Comparison of ENCODE assay signal across 1 cellular context in the genomic region with DNA sequence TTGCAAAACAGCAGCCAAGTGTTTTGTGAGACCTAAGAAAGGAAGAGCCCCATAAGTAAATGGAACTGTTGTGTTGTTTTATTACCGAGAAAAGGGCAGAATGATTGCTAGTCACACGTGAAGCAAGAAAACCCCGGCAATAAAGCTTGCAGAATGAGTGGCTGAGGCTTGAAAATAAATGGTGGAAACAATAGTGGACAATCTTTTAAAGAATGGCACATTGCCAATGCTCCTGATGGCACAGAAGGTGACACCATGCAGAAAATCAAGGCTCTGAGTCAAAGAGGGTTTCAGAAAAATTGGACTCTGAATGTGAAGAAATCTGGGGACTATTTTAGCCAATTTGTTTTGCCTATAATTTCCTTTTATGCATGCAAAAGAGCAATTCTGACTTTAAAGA.
TF ChIP-seq lines count a peak whose summit lies in the region.

No MANE protein-coding gene starts in this region.

TF ChIP-seq in GM23338, 12 proteins besides CTCF, POLR2A, EP300 and RAD21 (continued from another document):
- TF ChIP-seq, protein P1, sequence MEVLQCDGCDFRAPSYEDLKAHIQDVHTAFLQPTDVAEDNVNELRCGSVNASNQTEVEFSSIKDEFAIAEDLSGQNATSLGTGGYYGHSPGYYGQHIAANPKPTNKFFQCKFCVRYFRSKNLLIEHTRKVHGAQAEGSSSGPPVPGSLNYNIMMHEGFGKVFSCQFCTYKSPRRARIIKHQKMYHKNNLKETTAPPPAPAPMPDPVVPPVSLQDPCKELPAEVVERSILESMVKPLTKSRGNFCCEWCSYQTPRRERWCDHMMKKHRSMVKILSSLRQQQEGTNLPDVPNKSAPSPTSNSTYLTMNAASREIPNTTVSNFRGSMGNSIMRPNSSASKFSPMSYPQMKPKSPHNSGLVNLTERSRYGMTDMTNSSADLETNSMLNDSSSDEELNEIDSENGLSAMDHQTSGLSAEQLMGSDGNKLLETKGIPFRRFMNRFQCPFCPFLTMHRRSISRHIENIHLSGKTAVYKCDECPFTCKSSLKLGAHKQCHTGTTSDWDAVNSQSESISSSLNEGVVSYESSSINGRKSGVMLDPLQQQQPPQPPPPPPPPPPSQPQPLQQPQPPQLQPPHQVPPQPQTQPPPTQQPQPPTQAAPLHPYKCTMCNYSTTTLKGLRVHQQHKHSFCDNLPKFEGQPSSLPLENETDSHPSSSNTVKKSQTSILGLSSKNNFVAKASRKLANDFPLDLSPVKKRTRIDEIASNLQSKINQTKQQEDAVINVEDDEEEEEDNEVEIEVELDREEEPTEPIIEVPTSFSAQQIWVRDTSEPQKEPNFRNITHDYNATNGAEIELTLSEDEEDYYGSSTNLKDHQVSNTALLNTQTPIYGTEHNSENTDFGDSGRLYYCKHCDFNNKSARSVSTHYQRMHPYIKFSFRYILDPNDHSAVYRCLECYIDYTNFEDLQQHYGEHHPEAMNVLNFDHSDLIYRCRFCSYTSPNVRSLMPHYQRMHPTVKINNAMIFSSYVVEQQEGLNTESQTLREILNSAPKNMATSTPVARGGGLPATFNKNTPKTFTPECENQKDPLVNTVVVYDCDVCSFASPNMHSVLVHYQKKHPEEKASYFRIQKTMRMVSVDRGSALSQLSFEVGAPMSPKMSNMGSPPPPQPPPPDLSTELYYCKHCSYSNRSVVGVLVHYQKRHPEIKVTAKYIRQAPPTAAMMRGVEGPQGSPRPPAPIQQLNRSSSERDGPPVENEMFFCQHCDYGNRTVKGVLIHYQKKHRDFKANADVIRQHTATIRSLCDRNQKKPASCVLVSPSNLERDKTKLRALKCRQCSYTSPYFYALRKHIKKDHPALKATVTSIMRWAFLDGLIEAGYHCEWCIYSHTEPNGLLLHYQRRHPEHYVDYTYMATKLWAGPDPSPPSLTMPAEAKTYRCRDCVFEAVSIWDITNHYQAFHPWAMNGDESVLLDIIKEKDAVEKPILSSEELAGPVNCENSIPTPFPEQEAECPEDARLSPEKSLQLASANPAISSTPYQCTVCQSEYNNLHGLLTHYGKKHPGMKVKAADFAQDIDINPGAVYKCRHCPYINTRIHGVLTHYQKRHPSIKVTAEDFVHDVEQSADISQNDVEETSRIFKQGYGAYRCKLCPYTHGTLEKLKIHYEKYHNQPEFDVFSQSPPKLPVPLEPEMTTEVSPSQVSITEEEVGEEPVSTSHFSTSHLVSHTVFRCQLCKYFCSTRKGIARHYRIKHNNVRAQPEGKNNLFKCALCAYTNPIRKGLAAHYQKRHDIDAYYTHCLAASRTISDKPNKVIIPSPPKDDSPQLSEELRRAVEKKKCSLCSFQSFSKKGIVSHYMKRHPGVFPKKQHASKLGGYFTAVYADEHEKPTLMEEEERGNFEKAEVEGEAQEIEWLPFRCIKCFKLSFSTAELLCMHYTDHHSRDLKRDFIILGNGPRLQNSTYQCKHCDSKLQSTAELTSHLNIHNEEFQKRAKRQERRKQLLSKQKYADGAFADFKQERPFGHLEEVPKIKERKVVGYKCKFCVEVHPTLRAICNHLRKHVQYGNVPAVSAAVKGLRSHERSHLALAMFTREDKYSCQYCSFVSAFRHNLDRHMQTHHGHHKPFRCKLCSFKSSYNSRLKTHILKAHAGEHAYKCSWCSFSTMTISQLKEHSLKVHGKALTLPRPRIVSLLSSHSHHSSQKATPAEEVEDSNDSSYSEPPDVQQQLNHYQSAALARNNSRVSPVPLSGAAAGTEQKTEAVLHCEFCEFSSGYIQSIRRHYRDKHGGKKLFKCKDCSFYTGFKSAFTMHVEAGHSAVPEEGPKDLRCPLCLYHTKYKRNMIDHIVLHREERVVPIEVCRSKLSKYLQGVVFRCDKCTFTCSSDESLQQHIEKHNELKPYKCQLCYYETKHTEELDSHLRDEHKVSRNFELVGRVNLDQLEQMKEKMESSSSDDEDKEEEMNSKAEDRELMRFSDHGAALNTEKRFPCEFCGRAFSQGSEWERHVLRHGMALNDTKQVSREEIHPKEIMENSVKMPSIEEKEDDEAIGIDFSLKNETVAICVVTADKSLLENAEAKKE (CRISPR knock-in tag; IDR thresholded peaks at IDR 0.05) = no peak
- TF ChIP-seq, protein P2, sequence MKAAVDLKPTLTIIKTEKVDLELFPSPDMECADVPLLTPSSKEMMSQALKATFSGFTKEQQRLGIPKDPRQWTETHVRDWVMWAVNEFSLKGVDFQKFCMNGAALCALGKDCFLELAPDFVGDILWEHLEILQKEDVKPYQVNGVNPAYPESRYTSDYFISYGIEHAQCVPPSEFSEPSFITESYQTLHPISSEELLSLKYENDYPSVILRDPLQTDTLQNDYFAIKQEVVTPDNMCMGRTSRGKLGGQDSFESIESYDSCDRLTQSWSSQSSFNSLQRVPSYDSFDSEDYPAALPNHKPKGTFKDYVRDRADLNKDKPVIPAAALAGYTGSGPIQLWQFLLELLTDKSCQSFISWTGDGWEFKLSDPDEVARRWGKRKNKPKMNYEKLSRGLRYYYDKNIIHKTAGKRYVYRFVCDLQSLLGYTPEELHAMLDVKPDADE (IDR thresholded peaks at IDR 0.05) = no peak
- TF ChIP-seq EZH2phosphoT487 (IDR thresholded peaks at IDR 0.05; ENCODE audit: unreplicated experiment) = no peak
- TF ChIP-seq CREB1 (CRISPR knock-in tag; IDR thresholded peaks at IDR 0.05; ENCODE audit: low read depth) = no peak
- no peak for TF ChIP-seq STAT1 (IDR thresholded peaks at IDR 0.05; ENCODE audit: unreplicated experiment)
